Comparison of ENCODE assay signal across 8 cellular contexts in genomic region chr3:184250167-184250828, GRCh38. TPM values are rescaled to one million over a fixed set of nuclear protein-coding genes. Genes with fewer than 3 reads are reported as not detected.
A peak's percentile ranks its signal among the peaks of the same experiment; 100 is the strongest.
DNase-seq lines count a peak whose midpoint lies in the region; ATAC-seq, FAIRE-seq and TF ChIP-seq lines count a peak whose summit lies in the region.

No MANE protein-coding gene starts in this region.

- peak overlapping the region; percentile 71 for H2AFZ ChIP-seq in H1 (ENCODE audit: low read length)

- 16% methylated on average over 20 of the region's 20 CpGs; no CpG with 5 or more reads in 1 of the 2 experiments for WGBS in H1 (ENCODE audit: extremely low coverage in 1 of 2, insufficient coverage in 1 of 2, insufficient read length in 1 of 2, insufficient replicate concordance in 2 of 2, low coverage in 1 of 2, low lambda C conversion rate in 2 of 2, missing lambda C conversion rate in 1 of 2), 2 experiments
- 7 to 9% methylated on average over 17 of the region's 20 CpGs for WGBS in mesodermal cell (ENCODE audit: insufficient coverage in 2 of 2), 2 experiments

- H2BK5ac ChIP-seq in H1 (ENCODE audit: low read depth, low read length) = peak overlapping the region; percentile 79; the same call in 1 of the 2 replicates

- H2BK15ac ChIP-seq in H1 (ENCODE audit: low read length) = no peak overlapping the region

- no peak overlapping the region for H2BK20ac ChIP-seq in H1 (ENCODE audit: low read length)

- no peak for TF ChIP-seq EP300 in H1 (IDR thresholded peaks at IDR 0.05; ENCODE audit: borderline replicate concordance in 1 of 2, low read depth in 2 of 2, low read length in 2 of 2)

- no peak overlapping the region for H3K14ac ChIP-seq in H1 (ENCODE audit: insufficient read length)

- H3K23me2 ChIP-seq in H1 (ENCODE audit: low read depth, low read length) = peaks cover 13% of the 10 kb centered on the region

- H3K36me3 Mint-ChIP-seq in CD8-positive, alpha-beta T cell = peaks cover 14% of the 10 kb centered on the region
- peaks cover 8% of the 10 kb centered on the region for H3K36me3 Mint-ChIP-seq in activated CD8-positive, alpha-beta T cell treated with anti-CD3 and anti-CD28 coated beads for 36 hours (ENCODE audit: low read depth)

- intact Hi-C loops in CD8-positive, alpha-beta T cell (cut with DNase I, micrococcal nuclease) = loop anchor here (1.0 kb wide), 5 partner anchors 9 to 355 kb away; no protein-coding TSS in a partner anchor
- intact Hi-C loops in activated CD8-positive, alpha-beta T cell treated with anti-CD3 and anti-CD28 coated beads for 36 hours (cut with micrococcal nuclease) = no loop called here

- H3K9ac ChIP-seq in H1 (replicated peaks in 1 of 4; ENCODE audit: extremely low read depth in 1 of 4, low read depth in 3 of 4, low read length in 3 of 4) = peak overlapping the region; percentile 32 to 77 (median 58); a peak in 5 of 7 replicates

- CTCF ChIA-PET in CD8-positive, alpha-beta T cell (lab: Charles Lee) = interaction anchor here (0.6 to 1.9 kb wide), 24 partner anchors 8 to 360 kb away, joined by 3 to 42 read pairs (median 5); partner anchors contain the start of genes ABCC5, AP2M1, CAMK2N2 and DVL3
- CTCF ChIA-PET in activated CD8-positive, alpha-beta T cell treated with anti-CD3 and anti-CD28 coated beads for 36 hours (lab: Charles Lee) = interaction anchor here (0.8 to 4.9 kb wide), 33 partner anchors 9 to 365 kb away, joined by 3 to 67 read pairs (median 4); partner anchors contain the start of genes ABCF3, CAMK2N2, CLCN2 and PARL
- CTCF ChIA-PET in H1 (lab: Charles Lee; ENCODE audit: partially characterized antibody) = interaction anchor here (0.7 to 14.0 kb wide), 36 partner anchors 9 to 355 kb away, joined by 3 to 136 read pairs (median 4); partner anchors contain the start of genes CAMK2N2, FAM131A and VWA5B2

- H4K5ac ChIP-seq in H1 (ENCODE audit: insufficient read length, low read depth, low read length) = no peak overlapping the region

- peak overlapping the region; percentile 93 for H3K4me3 Mint-ChIP-seq in CD8-positive, alpha-beta T cell
- H3K4me3 Mint-ChIP-seq in activated CD8-positive, alpha-beta T cell treated with anti-CD3 and anti-CD28 coated beads for 36 hours = peak overlapping the region; percentile 91

- H3K79me1 ChIP-seq in H1 (ENCODE audit: low read depth, low read length) = peaks cover 2% of the 10 kb centered on the region; the same call in 1 of the 2 replicates

- TF ChIP-seq CTCF in CD8-positive, alpha-beta T cell (IDR thresholded peaks at IDR 0.05) = peak; percentile 85
- peak; percentile 95 for TF ChIP-seq CTCF in HL-60 (IDR thresholded peaks at IDR 0.05; ENCODE audit: insufficient read depth, low read length)
- peak; percentile 85 for TF ChIP-seq CTCF in activated CD8-positive, alpha-beta T cell treated with anti-CD3 and anti-CD28 coated beads for 36 hours (IDR thresholded peaks at IDR 0.05)
- peak; percentile 90 to 97 (median 91) for TF ChIP-seq CTCF in H1 (IDR thresholded peaks at IDR 0.05; ENCODE audit: control extremely low read depth in 1 of 3, insufficient read depth in 1 of 3, low read depth in 1 of 3, low read length in 3 of 3)

- POLR2A ChIA-PET in CD8-positive, alpha-beta T cell (lab: Charles Lee) = interaction anchor here (1.0 to 1.2 kb wide), 4 partner anchors 13 to 115 kb away, joined by 3 to 5 read pairs (median 4); partner anchors contain the start of genes EIF2B5 and VWA5B2
- POLR2A ChIA-PET in activated CD8-positive, alpha-beta T cell treated with anti-CD3 and anti-CD28 coated beads for 36 hours (lab: Charles Lee) = interaction anchor here (0.6 to 1.4 kb wide), 14 partner anchors 9 to 314 kb away, joined by 3 to 6 read pairs (median 4); partner anchors contain the start of gene VWA5B2
- POLR2A ChIA-PET in H1 (lab: Charles Lee; ENCODE audit: partially characterized antibody) = interaction anchor here (0.7 to 3.8 kb wide), 10 partner anchors 9 to 114 kb away, joined by 3 to 13 read pairs (median 4); partner anchors contain the start of gene CAMK2N2

- H3K4ac ChIP-seq in H1 (replicated peaks; ENCODE audit: insufficient read length, low read depth, low read length) = no peak overlapping the region

- peaks cover 10% of the 10 kb centered on the region for H3K4me1 ChIP-seq in CD8-positive, alpha-beta T cell (ENCODE audit: insufficient read depth, low read length)
- H3K4me1 ChIP-seq in H1 (replicated peaks in 1 of 4; ENCODE audit: control insufficient read depth in 3 of 4, insufficient read depth in 4 of 4, low read length in 3 of 4) (no peaks in the 10 kb centered on the region), mesodermal cell (ENCODE audit: control insufficient read depth, insufficient read depth, low read length, poor library complexity, severe bottlenecking) (no peaks in the 10 kb centered on the region)

- H3K9me3 ChIP-seq in CD8-positive, alpha-beta T cell (ENCODE audit: low read length) = no peaks in the 10 kb centered on the region
- H3K9me3 ChIP-seq in H1 (ENCODE audit: insufficient read depth in 2 of 2, low read depth in 1 of 2, low read length in 1 of 2) = no peaks in the 10 kb centered on the region
- no peaks in the 10 kb centered on the region for H3K9me3 ChIP-seq in mesodermal cell (ENCODE audit: control insufficient read depth, low read length)

- H3K4me3 ChIP-seq in CD8-positive, alpha-beta T cell (ENCODE audit: low read depth, low read length) = peak overlapping the region; percentile 98
- H3K4me3 ChIP-seq in HL-60 (replicated peaks; ENCODE audit: insufficient read depth, low read length) = peak overlapping the region; percentile 95
- H3K4me3 ChIP-seq in H1 (ENCODE audit: extremely low read depth in 1 of 4, insufficient read depth in 2 of 4, low read depth in 3 of 4, low read length in 4 of 4) = peak overlapping the region; percentile 71 to 89 (median 82)
- peak overlapping the region; percentile 89 for H3K4me3 ChIP-seq in mesodermal cell (ENCODE audit: extremely low read depth, insufficient read depth, low read length, poor library complexity, severe bottlenecking)

- peak overlapping the region; percentile 75 to 94 for H3K4me2 ChIP-seq in H1 (ENCODE audit: insufficient read depth in 1 of 2, low read depth in 2 of 2, low read length in 2 of 2)

- peaks cover 10% of the 10 kb centered on the region for H3K4me1 Mint-ChIP-seq in CD8-positive, alpha-beta T cell (ENCODE audit: low read depth)
- peaks cover 16% of the 10 kb centered on the region for H3K4me1 Mint-ChIP-seq in activated CD8-positive, alpha-beta T cell treated with anti-CD3 and anti-CD28 coated beads for 36 hours (ENCODE audit: low read depth)

- peak overlapping the region; percentile 28 for H3K27ac ChIP-seq in CD8-positive, alpha-beta T cell (ENCODE audit: low read depth, low read length)
- H3K27ac ChIP-seq in HL-60 (replicated peaks) = peak overlapping the region; percentile 94
- H3K27ac ChIP-seq in H1 (ENCODE audit: low read depth, low read length) = no peak overlapping the region
- peak overlapping the region; percentile 47 for H3K27ac ChIP-seq in mesodermal cell (ENCODE audit: low read depth, low read length, severe bottlenecking)

- no peak overlapping the region for H2AK5ac ChIP-seq in H1 (ENCODE audit: low read depth, low read length)

- H3K36me3 ChIP-seq in CD8-positive, alpha-beta T cell (ENCODE audit: insufficient read depth, low read length) = peaks cover 2% of the 10 kb centered on the region
- H3K36me3 ChIP-seq in H1 (ENCODE audit: control insufficient read depth in 2 of 4, insufficient read depth in 4 of 4, low read length in 3 of 4) (peaks cover 2 to 4% (median 2%) of the 10 kb centered on the region in 4 experiments; a peak in 3 of 8 replicates), mesodermal cell (ENCODE audit: control insufficient read depth, insufficient read depth, low read length) (peaks cover 2% of the 10 kb centered on the region)

- H3K23ac ChIP-seq in H1 (ENCODE audit: insufficient read length) = no peak overlapping the region

- TF ChIP-seq POLR2A in H1 (IDR thresholded peaks at IDR 0.05; ENCODE audit: control extremely low read depth in 1 of 2, low read depth in 2 of 2, low read length in 2 of 2) = no peak

- no peak overlapping the region; the same call in 1 of the 2 replicates for H3K18ac ChIP-seq in H1 (ENCODE audit: extremely low read depth, low read length)

- H3K27ac Mint-ChIP-seq in CD8-positive, alpha-beta T cell = peak overlapping the region; percentile 90
- H3K27ac Mint-ChIP-seq in activated CD8-positive, alpha-beta T cell treated with anti-CD3 and anti-CD28 coated beads for 36 hours = peak overlapping the region; percentile 97

- H3K9me3 Mint-ChIP-seq in CD8-positive, alpha-beta T cell = no peaks in the 10 kb centered on the region
- no peaks in the 10 kb centered on the region for H3K9me3 Mint-ChIP-seq in activated CD8-positive, alpha-beta T cell treated with anti-CD3 and anti-CD28 coated beads for 36 hours

- H3K79me2 ChIP-seq in H1 (ENCODE audit: control insufficient read depth in 1 of 2, insufficient read depth in 2 of 2, low read length in 2 of 2) = peaks cover 0 to 11% of the 10 kb centered on the region in 2 experiments; a peak in 3 of 4 replicates

- no peak overlapping the region for H3K56ac ChIP-seq in H1 (replicated peaks; ENCODE audit: insufficient read length, low read depth, low read length)

- H4K91ac ChIP-seq in H1 (replicated peaks; ENCODE audit: insufficient read length, low read length) = no peak overlapping the region

- TF ChIP-seq RAD21 in H1 (IDR thresholded peaks at IDR 0.05 in 1 of 2, conservative IDR thresholded peaks at IDR 0.05 in 1 of 2; ENCODE audit: low read depth in 2 of 2, low read length in 2 of 2) = peak; percentile 53 to 72

- H3K27me3 ChIP-seq in CD8-positive, alpha-beta T cell (ENCODE audit: insufficient read depth, low read length) = no peaks in the 10 kb centered on the region
- H3K27me3 ChIP-seq in HL-60 (ENCODE audit: insufficient read depth, poor library complexity, severe bottlenecking) (no peaks in the 10 kb centered on the region), H1 (replicated peaks in 1 of 4; ENCODE audit: control insufficient read depth in 3 of 4, extremely low read depth in 1 of 4, insufficient read depth in 3 of 4, low read length in 3 of 4) (no peaks in the 10 kb centered on the region; a peak in 1 of 7 replicates)

- H3K27me3 Mint-ChIP-seq in CD8-positive, alpha-beta T cell (ENCODE audit: low read depth) = no peaks in the 10 kb centered on the region
- H3K27me3 Mint-ChIP-seq in activated CD8-positive, alpha-beta T cell treated with anti-CD3 and anti-CD28 coated beads for 36 hours = no peaks in the 10 kb centered on the region

- H2BK120ac ChIP-seq in H1 (replicated peaks; ENCODE audit: low read depth, low read length) = no peak overlapping the region

- H2BK12ac ChIP-seq in H1 (ENCODE audit: low read depth, low read length) = no peak overlapping the region

- no peak overlapping the region; the same call in 1 of the 2 replicates for H4K8ac ChIP-seq in H1 (ENCODE audit: extremely low read depth, insufficient read depth, low read length)

- H4K20me1 ChIP-seq in H1 (replicated peaks in 1 of 2; ENCODE audit: control insufficient read depth in 1 of 2, insufficient read depth in 2 of 2, low read length in 2 of 2) = no peaks in the 10 kb centered on the region

- FAIRE-seq in H1 (lab: Jason Lieb, UNC) = peak; percentile 78

- peak; percentile 78 to 91 (median 85) for DNase-seq in CD8-positive, alpha-beta T cell
- peak; percentile 81 to 95 for DNase-seq in HL-60 (ENCODE audit: low read depth in 1 of 2, low spot score in 1 of 2)
- peak; percentile 99 for DNase-seq in NCI-H82 (lab: John Stamatoyannopoulos, UW)
- DNase-seq in activated CD8-positive, alpha-beta T cell treated with anti-CD3 and anti-CD28 coated beads for 36 hours = peak; percentile 98
- peak; percentile 94 to 98 for DNase-seq in H1 (ENCODE audit: low read depth in 1 of 2, low spot score in 2 of 2)
- peak; percentile 82 for DNase-seq in stimulated activated CD8-positive, alpha-beta memory T cell treated with anti-CD3 and anti-CD28 coated beads, Interleukin-15, amount 100 ng/mL, for 1 hour (ENCODE audit: low read depth)

- peak; percentile 57 for ATAC-seq in CD8-positive, alpha-beta T cell
- ATAC-seq in GM19467 (IDR thresholded peaks at IDR 0.05; ENCODE audit: unreplicated experiment) = peak; percentile 57
- peak; percentile 67 for ATAC-seq in activated CD8-positive, alpha-beta T cell treated with anti-CD3 and anti-CD28 coated beads for 36 hours

RNA-seq across cellular contexts. Expression of gene EEF1AKMT4, which starts 0.8 kb away (rescaled TPM):
- total RNA-seq in CD8-positive, alpha-beta T cell = under 1 TPM in 1 of 2 experiments, not detected in 1; 0.38 TPM
- total RNA-seq in activated CD8-positive, alpha-beta T cell treated with anti-CD3 and anti-CD28 coated beads for 36 hours = 1 to 10 TPM; 7.8 to 8.7 TPM
- total RNA-seq in H1 (2021; fragmentation: NEBNext Ultra II Directional; extraction: Animal tissue kit (Norgen Biotek cat#: 25700)) = 9.3 and 9.6 TPM in 2 replicates
- polyA plus RNA-seq in H1 (2011; rRNA removed) = 30.1 and 39.0 TPM in 2 replicates
- 22.5 TPM for polyA plus RNA-seq in H1 (2011; cell fraction: cytosol; rRNA removed)
- polyA plus RNA-seq in H1 (2011; cell fraction: nucleus; rRNA removed) = 24.0 TPM
- polyA plus RNA-seq in H1 (2012, experiment 1 of 2) = 13.8 to 18.0 TPM (median 15.3 TPM) in 4 replicates
- polyA plus RNA-seq in H1 (2012, experiment 2 of 2) = 17.6 TPM
- polyA plus RNA-seq in H1 (2013, experiment 1 of 2) = 6.7 TPM
- 6.7 TPM for polyA plus RNA-seq in H1 (2013, experiment 2 of 2)
- 14.7 and 16.9 TPM in 2 replicates for polyA minus RNA-seq in H1 (2011; rRNA and poly(A)+ RNA removed)
- polyA minus RNA-seq in H1 (2011; cell fraction: cytosol; rRNA and poly(A)+ RNA removed) = 4.8 TPM
- 10.6 TPM for polyA minus RNA-seq in H1 (2011; cell fraction: nucleus; rRNA and poly(A)+ RNA removed)
- polyA plus RNA-seq in mesodermal cell (2013, experiment 1 of 2) = 4.0 TPM
- 3.6 TPM for polyA plus RNA-seq in mesodermal cell (2013, experiment 2 of 2)

RNA-seq across cellular contexts. Expression of gene ALG3, which starts 1.5 kb away (rescaled TPM):
- total RNA-seq in CD8-positive, alpha-beta T cell = 10 to 100 TPM; 15.7 to 16.4 TPM
- total RNA-seq in activated CD8-positive, alpha-beta T cell treated with anti-CD3 and anti-CD28 coated beads for 36 hours = 10 to 100 TPM; 40.0 to 44.5 TPM
- 54.6 and 56.7 TPM in 2 replicates for total RNA-seq in H1 (2021; fragmentation: NEBNext Ultra II Directional; extraction: Animal tissue kit (Norgen Biotek cat#: 25700))
- 148 and 184 TPM in 2 replicates for polyA plus RNA-seq in H1 (2011; rRNA removed)
- 76.8 TPM for polyA plus RNA-seq in H1 (2011; cell fraction: cytosol; rRNA removed)
- 137 TPM for polyA plus RNA-seq in H1 (2011; cell fraction: nucleus; rRNA removed)
- polyA plus RNA-seq in H1 (2012, experiment 1 of 2) = 56.2 to 78.3 TPM (median 75.9 TPM) in 4 replicates
- polyA plus RNA-seq in H1 (2012, experiment 2 of 2) = 105 TPM
- 104 TPM for polyA plus RNA-seq in H1 (2013, experiment 1 of 2)
- 114 TPM for polyA plus RNA-seq in H1 (2013, experiment 2 of 2)
- 155 and 187 TPM in 2 replicates for polyA minus RNA-seq in H1 (2011; rRNA and poly(A)+ RNA removed)
- 57.0 TPM for polyA minus RNA-seq in H1 (2011; cell fraction: cytosol; rRNA and poly(A)+ RNA removed)
- 99.3 TPM for polyA minus RNA-seq in H1 (2011; cell fraction: nucleus; rRNA and poly(A)+ RNA removed)
- polyA plus RNA-seq in mesodermal cell (2013, experiment 1 of 2) = 41.7 TPM
- 31.1 TPM for polyA plus RNA-seq in mesodermal cell (2013, experiment 2 of 2)

RNA-seq across cellular contexts. Expression of gene CAMK2N2, which starts 11.1 kb away (rescaled TPM):
- not detected for total RNA-seq in CD8-positive, alpha-beta T cell
- total RNA-seq in activated CD8-positive, alpha-beta T cell treated with anti-CD3 and anti-CD28 coated beads for 36 hours = under 1 TPM; 0.18 to 0.22 TPM
- total RNA-seq in H1 (2021; fragmentation: NEBNext Ultra II Directional; extraction: Animal tissue kit (Norgen Biotek cat#: 25700)) = 16.9 and 17.7 TPM in 2 replicates
- polyA plus RNA-seq in H1 (2011; rRNA removed) = 4.0 and 6.1 TPM in 2 replicates
- 1.9 TPM for polyA plus RNA-seq in H1 (2011; cell fraction: cytosol; rRNA removed)
- 5.2 TPM for polyA plus RNA-seq in H1 (2011; cell fraction: nucleus; rRNA removed)
- 7.8 to 12.7 TPM (median 9.4 TPM) in 4 replicates for polyA plus RNA-seq in H1 (2012, experiment 1 of 2)
- polyA plus RNA-seq in H1 (2012, experiment 2 of 2) = 8.9 TPM
- 11.5 TPM for polyA plus RNA-seq in H1 (2013, experiment 1 of 2)
- 11.3 TPM for polyA plus RNA-seq in H1 (2013, experiment 2 of 2)
- 1.9 and 2.3 TPM in 2 replicates for polyA minus RNA-seq in H1 (2011; rRNA and poly(A)+ RNA removed)
- polyA minus RNA-seq in H1 (2011; cell fraction: cytosol; rRNA and poly(A)+ RNA removed) = 3.6 TPM
- 1.7 TPM for polyA minus RNA-seq in H1 (2011; cell fraction: nucleus; rRNA and poly(A)+ RNA removed)
- 1.5 TPM for polyA plus RNA-seq in mesodermal cell (2013, experiment 1 of 2)
- polyA plus RNA-seq in mesodermal cell (2013, experiment 2 of 2) = 0.86 TPM

RNA-seq across cellular contexts. Expression of gene VWA5B2, which starts 20.9 kb away (rescaled TPM):
- total RNA-seq in CD8-positive, alpha-beta T cell = under 1 TPM; 0.28 to 0.65 TPM
- not detected for total RNA-seq in activated CD8-positive, alpha-beta T cell treated with anti-CD3 and anti-CD28 coated beads for 36 hours
- total RNA-seq in H1 (2021; fragmentation: NEBNext Ultra II Directional; extraction: Animal tissue kit (Norgen Biotek cat#: 25700)) = 0.50 and 0.56 TPM in 2 replicates
- 0.53 and 0.88 TPM in 2 replicates for polyA plus RNA-seq in H1 (2011; rRNA removed)
- polyA plus RNA-seq in H1 (2011; cell fraction: cytosol; rRNA removed) = 0.37 TPM
- polyA plus RNA-seq in H1 (2011; cell fraction: nucleus; rRNA removed) = 3.0 TPM
- polyA plus RNA-seq in H1 (2012, experiment 1 of 2) = 0.29 to 0.72 TPM (median 0.41 TPM) in 4 replicates
- 0.70 TPM for polyA plus RNA-seq in H1 (2012, experiment 2 of 2)
- polyA plus RNA-seq in H1 (2013, experiment 1 of 2) = 0.28 TPM
- polyA plus RNA-seq in H1 (2013, experiment 2 of 2) = 0.17 TPM
- 0.41 and 0.44 TPM in 2 replicates for polyA minus RNA-seq in H1 (2011; rRNA and poly(A)+ RNA removed)
- 0.37 TPM for polyA minus RNA-seq in H1 (2011; cell fraction: cytosol; rRNA and poly(A)+ RNA removed)
- polyA minus RNA-seq in H1 (2011; cell fraction: nucleus; rRNA and poly(A)+ RNA removed) = 1.5 TPM
- polyA plus RNA-seq in mesodermal cell (2013, experiment 1 of 2) = not detected
- polyA plus RNA-seq in mesodermal cell (2013, experiment 2 of 2) = not detected

RNA-seq across cellular contexts. Expression of gene ECE2, which starts 25.5 kb away (rescaled TPM):
- not detected for total RNA-seq in CD8-positive, alpha-beta T cell
- total RNA-seq in activated CD8-positive, alpha-beta T cell treated with anti-CD3 and anti-CD28 coated beads for 36 hours = not detected
- total RNA-seq in H1 (2021; fragmentation: NEBNext Ultra II Directional; extraction: Animal tissue kit (Norgen Biotek cat#: 25700)) = 0.48 and 0.86 TPM in 2 replicates
- 0.44 and 0.86 TPM in 2 replicates for polyA plus RNA-seq in H1 (2011; rRNA removed)
- polyA plus RNA-seq in H1 (2011; cell fraction: cytosol; rRNA removed) = 0.59 TPM
- polyA plus RNA-seq in H1 (2011; cell fraction: nucleus; rRNA removed) = 4.1 TPM
- 0.52 to 1.1 TPM (median 0.85 TPM) in 4 replicates for polyA plus RNA-seq in H1 (2012, experiment 1 of 2)
- 0.91 TPM for polyA plus RNA-seq in H1 (2012, experiment 2 of 2)
- polyA plus RNA-seq in H1 (2013, experiment 1 of 2) = 0.34 TPM
- 0.35 TPM for polyA plus RNA-seq in H1 (2013, experiment 2 of 2)
- 0.46 and 0.91 TPM in 2 replicates for polyA minus RNA-seq in H1 (2011; rRNA and poly(A)+ RNA removed)
- polyA minus RNA-seq in H1 (2011; cell fraction: cytosol; rRNA and poly(A)+ RNA removed) = not detected
- polyA minus RNA-seq in H1 (2011; cell fraction: nucleus; rRNA and poly(A)+ RNA removed) = 1.7 TPM
- not detected for polyA plus RNA-seq in mesodermal cell (2013, experiment 1 of 2)
- polyA plus RNA-seq in mesodermal cell (2013, experiment 2 of 2) = not detected

Comparison
In these comparisons a context has a peak if more than half of its experiments do, and no peak if none do; other contexts are left out.
1. RNA of gene CAMK2N2, which starts 11.1 kb away (total RNA-seq): 16.9 to 17.7 TPM in H1; 0.18 to 0.22 TPM in activated CD8-positive, alpha-beta T cell treated with anti-CD3 and anti-CD28 coated beads for 36 hours and not detected in CD8-positive, alpha-beta T cell; every median in the first group is over 10 times any median in the second.
2. Peak in every context shown above with its lines, with median percentiles within 50 percentile points of each other: ATAC-seq, DNase-seq, H3K4me3 ChIP-seq and CTCF ChIP-seq.